ENCODE assay signal across 1 cellular context in the genomic region with DNA sequence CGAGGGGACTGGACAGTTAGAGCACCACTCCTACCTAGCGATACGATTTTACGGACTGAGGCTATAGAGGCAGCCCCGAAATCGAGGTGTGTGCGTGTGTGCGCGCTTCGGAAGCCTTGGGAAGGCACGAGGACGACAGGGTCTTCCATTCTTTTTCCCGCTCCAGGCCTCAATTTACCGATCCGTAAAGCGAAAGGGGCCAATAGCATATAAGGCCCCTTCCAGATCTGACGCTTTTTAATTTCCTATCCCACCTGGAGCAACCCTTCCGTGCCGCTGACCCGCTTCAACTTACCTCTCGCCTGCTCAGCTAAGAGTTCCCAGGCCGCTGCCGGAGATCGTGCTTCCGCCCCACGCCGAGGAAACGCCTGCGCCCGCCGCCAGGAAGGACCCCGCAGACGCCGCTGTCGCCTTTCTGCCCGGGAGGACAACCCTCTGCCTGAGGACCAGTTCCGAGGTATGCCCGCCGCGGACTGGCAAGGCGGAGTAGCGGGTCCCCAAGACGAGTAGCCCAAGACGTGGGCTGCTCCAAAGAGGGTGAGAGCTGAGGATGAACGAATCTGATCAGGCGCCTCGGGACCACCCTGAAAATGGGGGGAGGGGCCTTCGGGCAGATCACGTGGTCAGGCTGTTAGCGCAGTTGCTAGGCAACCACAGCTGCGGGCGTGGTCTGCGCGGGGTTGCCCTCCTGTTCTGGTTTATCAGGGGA.
TF ChIP-seq lines count a peak whose summit lies in the region.

Gene EFTUD2 (minus strand): TSS at position 372 of the 709 bp plus-strand sequence. CDS start 4,924 bp downstream, outside the sequence.

TF ChIP-seq in HepG2, 621 proteins besides CTCF, POLR2A, EP300 and RAD21 (continued from another document and continues in another):
- peak; percentile 40; the same call in 1 of the 2 replicates for TF ChIP-seq RERE (CRISPR knock-in tag; IDR thresholded peaks at IDR 0.05; ENCODE audit: low read depth)
- TF ChIP-seq DPF2 (CRISPR knock-in tag; IDR thresholded peaks at IDR 0.05; ENCODE audit: borderline replicate concordance, low read depth) = no peak
- peak; percentile 69; the same call in 1 of the 2 replicates for TF ChIP-seq ESRRA (CRISPR knock-in tag; IDR thresholded peaks at IDR 0.05; ENCODE audit: low read depth)
- TF ChIP-seq ZNF281 (CRISPR knock-in tag; IDR thresholded peaks at IDR 0.05; ENCODE audit: borderline replicate concordance) = peak; percentile 96
- TF ChIP-seq, protein P1, sequence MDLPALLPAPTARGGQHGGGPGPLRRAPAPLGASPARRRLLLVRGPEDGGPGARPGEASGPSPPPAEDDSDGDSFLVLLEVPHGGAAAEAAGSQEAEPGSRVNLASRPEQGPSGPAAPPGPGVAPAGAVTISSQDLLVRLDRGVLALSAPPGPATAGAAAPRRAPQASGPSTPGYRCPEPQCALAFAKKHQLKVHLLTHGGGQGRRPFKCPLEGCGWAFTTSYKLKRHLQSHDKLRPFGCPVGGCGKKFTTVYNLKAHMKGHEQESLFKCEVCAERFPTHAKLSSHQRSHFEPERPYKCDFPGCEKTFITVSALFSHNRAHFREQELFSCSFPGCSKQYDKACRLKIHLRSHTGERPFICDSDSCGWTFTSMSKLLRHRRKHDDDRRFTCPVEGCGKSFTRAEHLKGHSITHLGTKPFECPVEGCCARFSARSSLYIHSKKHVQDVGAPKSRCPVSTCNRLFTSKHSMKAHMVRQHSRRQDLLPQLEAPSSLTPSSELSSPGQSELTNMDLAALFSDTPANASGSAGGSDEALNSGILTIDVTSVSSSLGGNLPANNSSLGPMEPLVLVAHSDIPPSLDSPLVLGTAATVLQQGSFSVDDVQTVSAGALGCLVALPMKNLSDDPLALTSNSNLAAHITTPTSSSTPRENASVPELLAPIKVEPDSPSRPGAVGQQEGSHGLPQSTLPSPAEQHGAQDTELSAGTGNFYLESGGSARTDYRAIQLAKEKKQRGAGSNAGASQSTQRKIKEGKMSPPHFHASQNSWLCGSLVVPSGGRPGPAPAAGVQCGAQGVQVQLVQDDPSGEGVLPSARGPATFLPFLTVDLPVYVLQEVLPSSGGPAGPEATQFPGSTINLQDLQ (CRISPR knock-in tag; IDR thresholded peaks at IDR 0.05) = 0 out of 2 replicates have a peak, but pooled peaks have one; percentile 86
- peak; percentile 97; the same call in 1 of the 2 replicates for TF ChIP-seq ZNF839 (CRISPR knock-in tag; IDR thresholded peaks at IDR 0.05; ENCODE audit: borderline replicate concordance)
- TF ChIP-seq CEBPG (CRISPR knock-in tag; IDR thresholded peaks at IDR 0.05) = peak; percentile 46; the same call in 1 of the 2 replicates
- peak; percentile 79 for TF ChIP-seq ZNF781 (CRISPR knock-in tag; IDR thresholded peaks at IDR 0.05; ENCODE audit: borderline replicate concordance, not compliant biosample characterization)
- TF ChIP-seq NR2F6 (IDR thresholded peaks at IDR 0.05) = peak; percentile 32; the same call in 1 of the 2 replicates
- TF ChIP-seq NR2F6 (CRISPR knock-in tag; IDR thresholded peaks at IDR 0.05) = peak; percentile 66
- peak; percentile 99 for TF ChIP-seq MYC (CRISPR knock-in tag; IDR thresholded peaks at IDR 0.05; ENCODE audit: borderline replicate concordance)
- TF ChIP-seq, protein P2, sequence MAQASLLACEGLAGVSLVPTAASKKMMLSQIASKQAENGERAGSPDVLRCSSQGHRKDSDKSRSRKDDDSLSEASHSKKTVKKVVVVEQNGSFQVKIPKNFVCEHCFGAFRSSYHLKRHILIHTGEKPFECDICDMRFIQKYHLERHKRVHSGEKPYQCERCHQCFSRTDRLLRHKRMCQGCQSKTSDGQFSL (CRISPR knock-in tag; IDR thresholded peaks at IDR 0.05) = no peak; the same call in 1 of the 2 replicates
- peak; percentile 90; the same call in 1 of the 2 replicates for TF ChIP-seq ZNF354B (CRISPR knock-in tag; IDR thresholded peaks at IDR 0.05)
- peak; percentile 58; the same call in 1 of the 2 replicates for TF ChIP-seq ZNF12 (CRISPR knock-in tag; IDR thresholded peaks at IDR 0.05)
- peak; percentile 81; the same call in 1 of the 2 replicates for TF ChIP-seq HOXA7 (CRISPR knock-in tag; IDR thresholded peaks at IDR 0.05)
- TF ChIP-seq ZNF710 (CRISPR knock-in tag; IDR thresholded peaks at IDR 0.05; ENCODE audit: borderline replicate concordance) = peak; percentile 89; the same call in 1 of the 2 replicates
- peak; percentile 98 for TF ChIP-seq MXD3 (CRISPR knock-in tag; IDR thresholded peaks at IDR 0.05)
- TF ChIP-seq, protein P3, sequence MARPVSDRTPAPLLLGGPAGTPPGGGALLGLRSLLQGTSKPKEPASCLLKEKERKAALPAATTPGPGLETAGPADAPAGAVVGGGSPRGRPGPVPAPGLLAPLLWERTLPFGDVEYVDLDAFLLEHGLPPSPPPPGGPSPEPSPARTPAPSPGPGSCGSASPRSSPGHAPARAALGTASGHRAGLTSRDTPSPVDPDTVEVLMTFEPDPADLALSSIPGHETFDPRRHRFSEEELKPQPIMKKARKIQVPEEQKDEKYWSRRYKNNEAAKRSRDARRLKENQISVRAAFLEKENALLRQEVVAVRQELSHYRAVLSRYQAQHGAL (CRISPR knock-in tag; IDR thresholded peaks at IDR 0.05; ENCODE audit: not compliant biosample characterization) = peak; percentile 85
- TF ChIP-seq KDM1A (CRISPR knock-in tag; IDR thresholded peaks at IDR 0.05) = 0 out of 2 replicates have a peak, but pooled peaks have one; percentile 28
- no peak; the same call in 1 of the 2 replicates for TF ChIP-seq ZNF256 (CRISPR knock-in tag; conservative IDR thresholded peaks at IDR 0.05)
- TF ChIP-seq, protein P4, sequence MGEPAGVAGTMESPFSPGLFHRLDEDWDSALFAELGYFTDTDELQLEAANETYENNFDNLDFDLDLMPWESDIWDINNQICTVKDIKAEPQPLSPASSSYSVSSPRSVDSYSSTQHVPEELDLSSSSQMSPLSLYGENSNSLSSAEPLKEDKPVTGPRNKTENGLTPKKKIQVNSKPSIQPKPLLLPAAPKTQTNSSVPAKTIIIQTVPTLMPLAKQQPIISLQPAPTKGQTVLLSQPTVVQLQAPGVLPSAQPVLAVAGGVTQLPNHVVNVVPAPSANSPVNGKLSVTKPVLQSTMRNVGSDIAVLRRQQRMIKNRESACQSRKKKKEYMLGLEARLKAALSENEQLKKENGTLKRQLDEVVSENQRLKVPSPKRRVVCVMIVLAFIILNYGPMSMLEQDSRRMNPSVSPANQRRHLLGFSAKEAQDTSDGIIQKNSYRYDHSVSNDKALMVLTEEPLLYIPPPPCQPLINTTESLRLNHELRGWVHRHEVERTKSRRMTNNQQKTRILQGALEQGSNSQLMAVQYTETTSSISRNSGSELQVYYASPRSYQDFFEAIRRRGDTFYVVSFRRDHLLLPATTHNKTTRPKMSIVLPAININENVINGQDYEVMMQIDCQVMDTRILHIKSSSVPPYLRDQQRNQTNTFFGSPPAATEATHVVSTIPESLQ (CRISPR knock-in tag; conservative IDR thresholded peaks at IDR 0.05) = peak; percentile 88; the same call in 1 of the 2 replicates
- TF ChIP-seq, protein P5, sequence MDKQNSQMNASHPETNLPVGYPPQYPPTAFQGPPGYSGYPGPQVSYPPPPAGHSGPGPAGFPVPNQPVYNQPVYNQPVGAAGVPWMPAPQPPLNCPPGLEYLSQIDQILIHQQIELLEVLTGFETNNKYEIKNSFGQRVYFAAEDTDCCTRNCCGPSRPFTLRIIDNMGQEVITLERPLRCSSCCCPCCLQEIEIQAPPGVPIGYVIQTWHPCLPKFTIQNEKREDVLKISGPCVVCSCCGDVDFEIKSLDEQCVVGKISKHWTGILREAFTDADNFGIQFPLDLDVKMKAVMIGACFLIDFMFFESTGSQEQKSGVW (CRISPR knock-in tag; IDR thresholded peaks at IDR 0.05; ENCODE audit: borderline replicate concordance) = no peak
- TF ChIP-seq, protein P6, sequence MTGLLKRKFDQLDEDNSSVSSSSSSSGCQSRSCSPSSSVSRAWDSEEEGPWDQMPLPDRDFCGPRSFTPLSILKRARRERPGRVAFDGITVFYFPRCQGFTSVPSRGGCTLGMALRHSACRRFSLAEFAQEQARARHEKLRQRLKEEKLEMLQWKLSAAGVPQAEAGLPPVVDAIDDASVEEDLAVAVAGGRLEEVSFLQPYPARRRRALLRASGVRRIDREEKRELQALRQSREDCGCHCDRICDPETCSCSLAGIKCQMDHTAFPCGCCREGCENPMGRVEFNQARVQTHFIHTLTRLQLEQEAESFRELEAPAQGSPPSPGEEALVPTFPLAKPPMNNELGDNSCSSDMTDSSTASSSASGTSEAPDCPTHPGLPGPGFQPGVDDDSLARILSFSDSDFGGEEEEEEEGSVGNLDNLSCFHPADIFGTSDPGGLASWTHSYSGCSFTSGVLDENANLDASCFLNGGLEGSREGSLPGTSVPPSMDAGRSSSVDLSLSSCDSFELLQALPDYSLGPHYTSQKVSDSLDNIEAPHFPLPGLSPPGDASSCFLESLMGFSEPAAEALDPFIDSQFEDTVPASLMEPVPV (CRISPR knock-in tag; IDR thresholded peaks at IDR 0.05) = peak; percentile 98
- peak; percentile 97 for TF ChIP-seq DNMT1 (CRISPR knock-in tag; IDR thresholded peaks at IDR 0.05)
- peak; percentile 48; the same call in 1 of the 2 replicates for TF ChIP-seq ZNF75D (CRISPR knock-in tag; IDR thresholded peaks at IDR 0.05; ENCODE audit: borderline replicate concordance)
